In the genomic region with DNA sequence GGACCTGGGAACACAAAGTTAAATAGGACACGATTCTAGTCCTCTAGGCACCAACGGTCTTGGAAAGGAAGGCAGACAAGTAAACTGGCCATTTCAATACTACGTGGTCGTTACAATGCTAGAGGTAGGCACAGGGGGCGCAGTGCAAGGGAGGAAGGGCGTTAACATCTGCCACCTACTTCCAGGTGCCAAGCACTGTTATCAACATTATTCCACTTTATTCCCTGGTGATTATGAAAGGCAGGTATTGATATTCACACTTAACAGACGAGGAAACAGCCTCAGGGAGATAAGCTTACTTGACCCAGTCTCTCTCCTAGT, we compare ENCODE assay signal across 2 cellular contexts.
TF ChIP-seq lines count a peak whose summit lies in the region.

No MANE protein-coding gene starts in this region.

TF ChIP-seq in endothelial cell of umbilical vein, 7 proteins besides CTCF, POLR2A, EP300 and RAD21:
- TF ChIP-seq FOS (IDR thresholded peaks at IDR 0.05; ENCODE audit: borderline replicate concordance, insufficient read depth, low read length) (no peak), EZH2 (IDR thresholded peaks at IDR 0.05; ENCODE audit: borderline replicate concordance, low read depth, low read length, severe bottlenecking) (no peak), POLR2AphosphoS5 (IDR thresholded peaks at IDR 0.05; ENCODE audit: insufficient read depth, low read depth, low read length) (no peak), MYC (IDR thresholded peaks at IDR 0.05; ENCODE audit: low read depth, low read length) (no peak), JUN (IDR thresholded peaks at IDR 0.05; ENCODE audit: borderline replicate concordance, insufficient read depth, insufficient read length, low read depth) (no peak), MAX (IDR thresholded peaks at IDR 0.05; ENCODE audit: insufficient read depth, insufficient read length) (no peak), GATA2 (IDR thresholded peaks at IDR 0.05; ENCODE audit: insufficient read depth, insufficient read length, low read depth, low read length) (no peak)

TF ChIP-seq in GM12891, 5 proteins besides CTCF, POLR2A, EP300 and RAD21:
- TF ChIP-seq SPI1 (IDR thresholded peaks at IDR 0.05; ENCODE audit: low read depth, low read length) (no peak), PAX5 (IDR thresholded peaks at IDR 0.05; ENCODE audit: insufficient read depth, low read length, severe bottlenecking) (no peak), TAF1 (IDR thresholded peaks at IDR 0.05; ENCODE audit: low read depth, low read length) (no peak), POU2F2 (IDR thresholded peaks at IDR 0.05; ENCODE audit: low read depth, low read length) (no peak), POLR2AphosphoS5 (IDR thresholded peaks at IDR 0.05; ENCODE audit: low read depth, low read length) (no peak)
TF ChIP-seq in GM12891: peak in this region for 0.
